Comparison of ENCODE assay signal across 8 cellular contexts in genomic region chr12:32273063-32273521, GRCh38.
A peak's percentile ranks its signal among the peaks of the same experiment; 100 is the strongest.
DNase-seq lines count a peak whose midpoint lies in the region; ATAC-seq and TF ChIP-seq lines count a peak whose summit lies in the region.

No MANE protein-coding gene starts in this region.

- H3K36me3 Mint-ChIP-seq in activated naive CD8-positive, alpha-beta T cell treated with anti-CD3 and anti-CD28 coated beads for 36 hours, result no peaks in the 10 kb centered on the region

- in situ Hi-C loops in mammary epithelial cell (cut with MboI; ENCODE audit: low sequenced_read_pairs in 2 of 2), result no loop called here

- H3K9me3 Mint-ChIP-seq in activated naive CD8-positive, alpha-beta T cell treated with anti-CD3 and anti-CD28 coated beads for 36 hours, result no peaks in the 10 kb centered on the region

- intact Hi-C loops in thyroid gland (cut with DNase I), result no loop called here
- intact Hi-C loops in mammary epithelial cell (cut with micrococcal nuclease), result no loop called here

- peak overlapping the region; percentile 94 for H3K27ac Mint-ChIP-seq in activated naive CD8-positive, alpha-beta T cell treated with anti-CD3 and anti-CD28 coated beads for 36 hours

- H3K4me2 ChIP-seq in mammary epithelial cell (ENCODE audit: insufficient read depth, low read depth, low read length), result no peak overlapping the region

- no peaks in the 10 kb centered on the region for H3K9me3 ChIP-seq in thyroid gland
- no peaks in the 10 kb centered on the region for H3K9me3 ChIP-seq in mammary epithelial cell (replicated peaks; ENCODE audit: insufficient read depth, low read length)

- H3K4me3 ChIP-seq in thyroid gland (replicated peaks in 1 of 3), result no peak overlapping the region
- no peak overlapping the region for H3K4me3 ChIP-seq in mammary epithelial cell (replicated peaks in 1 of 3; ENCODE audit: insufficient read depth in 1 of 3, low read depth in 2 of 3, low read length in 3 of 3)

- CTCF ChIA-PET in mammary epithelial cell (lab: Charles Lee; ENCODE audit: low non-redundant PET), result no interaction called here

- peak; percentile 13 for DNase-seq in stimulated activated CD4-positive, alpha-beta T cell treated with anti-CD3 and anti-CD28 coated beads, Interleukin-15, amount 100 ng/mL, for 24 hours
- no peak for DNase-seq in stimulated activated CD4-positive, alpha-beta T cell treated with anti-CD3 and anti-CD28 coated beads, Interleukin-12 subunit alpha, Interleukin-12 subunit beta, amount 100 ng/mL, for 4 hours
- no peak for DNase-seq in activated naive CD8-positive, alpha-beta T cell treated with anti-CD3 and anti-CD28 coated beads for 36 hours
- DNase-seq in thyroid gland (no peak), mammary epithelial cell (no peak), NCI-H748 (lab: John Stamatoyannopoulos, UW; ENCODE audit: unreplicated experiment) (no peak), NCI-H146 (lab: John Stamatoyannopoulos, UW) (no peak)

- dilution Hi-C loops in mammary epithelial cell (cut with HindIII; ENCODE audit: low sequenced_read_pairs), result no loop called here

- TF ChIP-seq CTCF in thyroid gland (IDR thresholded peaks at IDR 0.05), result no peak
- TF ChIP-seq CTCF in mammary epithelial cell (conservative IDR thresholded peaks at IDR 0.05 in 1 of 2, IDR thresholded peaks at IDR 0.05 in 1 of 2; ENCODE audit: extremely low read depth in 1 of 2, insufficient read depth in 1 of 2, low read depth in 1 of 2, low read length in 2 of 2), result no peak

- H3K27me3 ChIP-seq in thyroid gland (no peaks in the 10 kb centered on the region), mammary epithelial cell (ENCODE audit: insufficient read depth, low read length) (no peaks in the 10 kb centered on the region)

- H3K79me2 ChIP-seq in mammary epithelial cell (ENCODE audit: insufficient read depth, low read length), result no peaks in the 10 kb centered on the region

- H3K27ac ChIP-seq in thyroid gland (peak overlapping the region in 2 of 3 donors; percentile 40 to 69), mammary epithelial cell (ENCODE audit: insufficient read depth, low read depth, low read length) (no peak overlapping the region)

- no peaks in the 10 kb centered on the region for H4K20me1 ChIP-seq in mammary epithelial cell (ENCODE audit: insufficient read depth, low read length)

- no peak overlapping the region for H2AFZ ChIP-seq in mammary epithelial cell (ENCODE audit: low read depth, low read length)

- H3K4me3 Mint-ChIP-seq in activated naive CD8-positive, alpha-beta T cell treated with anti-CD3 and anti-CD28 coated beads for 36 hours, result peak overlapping the region; percentile 65

- H3K4me1 ChIP-seq in thyroid gland (peaks cover 25 to 29% of the 10 kb centered on the region in 2 donors), mammary epithelial cell (ENCODE audit: insufficient read depth, low read length) (no peaks in the 10 kb centered on the region)

- no peak overlapping the region for H3K9ac ChIP-seq in mammary epithelial cell (ENCODE audit: insufficient read depth, low read length)

- WGBS in thyroid gland, 2 donors, result 62% methylated on average over 4 of the region's 4 CpGs
- WGBS in mammary epithelial cell (ENCODE audit: low coverage, missing lambda C conversion rate), result 98% methylated on average over 4 of the region's 4 CpGs

- TF ChIP-seq POLR2A in thyroid gland (IDR thresholded peaks at IDR 0.05), result no peak

- H3K27me3 Mint-ChIP-seq in activated naive CD8-positive, alpha-beta T cell treated with anti-CD3 and anti-CD28 coated beads for 36 hours, result no peaks in the 10 kb centered on the region

- H3K36me3 ChIP-seq in thyroid gland (no peaks in the 10 kb centered on the region), mammary epithelial cell (ENCODE audit: insufficient read depth, low read length) (no peaks in the 10 kb centered on the region)

- H3K4me1 Mint-ChIP-seq in activated naive CD8-positive, alpha-beta T cell treated with anti-CD3 and anti-CD28 coated beads for 36 hours, result peaks cover 28% of the 10 kb centered on the region

- ATAC-seq in HG03045 (IDR thresholded peaks at IDR 0.05; ENCODE audit: unreplicated experiment), result peak; percentile 19

- BruUV-seq in mammary epithelial cell (replicated peaks; lab: Mats Ljungman, UMichigan), result no TSS peak
